In the genomic region with DNA sequence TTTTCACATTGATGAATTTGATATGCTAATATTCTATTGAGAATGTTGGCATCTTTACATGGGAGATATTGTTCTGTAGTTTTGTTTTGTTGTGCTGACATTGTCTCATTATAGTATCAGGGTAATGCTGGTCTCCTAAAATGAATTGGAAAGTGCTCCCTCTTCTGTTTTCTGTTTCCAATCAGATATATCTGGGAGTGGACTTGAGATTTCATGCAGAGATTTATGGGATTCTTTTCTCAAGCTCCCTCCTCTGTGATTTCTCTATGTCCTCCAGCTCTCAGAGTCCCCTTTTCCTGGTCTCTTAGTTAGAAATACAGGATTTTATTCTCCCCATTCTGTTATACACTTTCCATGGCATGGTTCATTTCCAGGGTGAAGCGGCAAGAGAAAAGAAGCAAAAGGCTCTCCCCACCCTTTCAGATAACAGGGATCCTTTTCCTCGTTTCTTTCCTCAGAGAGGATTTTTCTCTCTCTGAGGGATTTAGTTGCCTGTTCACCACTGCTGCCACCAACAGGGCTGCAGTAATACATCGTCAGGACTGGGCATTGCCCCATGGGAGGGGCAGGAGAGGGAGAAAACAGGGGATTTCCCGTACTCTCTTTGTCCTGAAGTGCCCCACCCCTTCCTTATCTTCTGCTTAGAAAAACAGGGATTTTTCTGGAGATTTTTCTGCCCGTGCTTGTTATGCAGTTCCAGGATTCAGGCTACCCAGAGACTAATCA, we compare ENCODE assay signal across 9 cellular contexts. TPM values are rescaled to one million over a fixed set of nuclear protein-coding genes. Genes with fewer than 3 reads are reported as not detected.
A peak's percentile ranks its signal among the peaks of the same experiment; 100 is the strongest.
DNase-seq lines count a peak whose midpoint lies in the region; ATAC-seq and TF ChIP-seq lines count a peak whose summit lies in the region.
"Had no signal": no experiment of that assay in that cellular context is flagged by ENCODE, and none has a peak within 500 bp of the region (broad histone marks: within the 10 kb centered on the region; RNA-seq: fewer than 3 reads in every experiment).

No MANE protein-coding gene starts in this region.

- DNase-seq in iPS-NIHi7 (ENCODE audit: extremely low spot score) (peak; percentile 83), testis (peak; percentile 63), uterus (no peak), NCI-H510A treated with DMSO at 0.1 percent for 48 hours (lab: John Stamatoyannopoulos, UW) (no peak)
- DNase-seq: naive B cell had no signal

- TF ChIP-seq POLR2A in testis (IDR thresholded peaks at IDR 0.05) (no peak), uterus (IDR thresholded peaks at IDR 0.05) (no peak)

- no peaks in the 10 kb centered on the region for H3K27me3 Mint-ChIP-seq in brain

- H3K9me3 ChIP-seq in HUES48 (ENCODE audit: control insufficient read depth, insufficient read depth, low read length) (no peaks in the 10 kb centered on the region), testis (no peaks in the 10 kb centered on the region), uterus (no peaks in the 10 kb centered on the region)

- H3K4me1 ChIP-seq in HUES48 (ENCODE audit: control insufficient read depth, insufficient read depth, low read length): peaks cover 12% of the 10 kb centered on the region
- H3K4me1 ChIP-seq in testis: no peaks in the 10 kb centered on the region
- H3K4me1 ChIP-seq in uterus: no peaks in the 10 kb centered on the region

- ATAC-seq in HG03565 (IDR thresholded peaks at IDR 0.05; ENCODE audit: unreplicated experiment) (no peak), HG02642 (IDR thresholded peaks at IDR 0.05; ENCODE audit: poor library complexity, unreplicated experiment) (no peak)

- 28 to 42% methylated on average over 5 of the region's 5 CpGs for WGBS in testis, 2 donors

- H3K4me3 ChIP-seq in HUES48 (ENCODE audit: low read depth, low read length) (0 out of 2 replicates have a peak overlapping the region, but pooled peaks have one; percentile 24), testis (no peak overlapping the region), uterus (no peak overlapping the region)

- H3K27ac Mint-ChIP-seq in brain: peak overlapping the region; percentile 46 to 92 (median 66)
- H3K27ac Mint-ChIP-seq: naive B cell had no signal

- H3K27ac ChIP-seq in HUES48 (ENCODE audit: low read depth, low read length) (peak overlapping the region; percentile 32), testis (no peak overlapping the region), uterus (peak overlapping the region in 1 of 2 donors; percentile 22)

- TF ChIP-seq CTCF in brain (conservative IDR thresholded peaks at IDR 0.05): peak; percentile 19 to 46
- TF ChIP-seq CTCF in testis (IDR thresholded peaks at IDR 0.05): no peak
- peak in 1 of 4 experiments; percentile 39 for TF ChIP-seq CTCF in uterus (IDR thresholded peaks at IDR 0.05)

- H3K36me3 Mint-ChIP-seq in brain: no peaks in the 10 kb centered on the region
- H3K36me3 Mint-ChIP-seq: naive B cell had no signal

- H3K36me3 ChIP-seq in HUES48 (ENCODE audit: control insufficient read depth, insufficient read depth, low read length) (no peaks in the 10 kb centered on the region), testis (ENCODE audit: low read depth, missing control alignments) (no peaks in the 10 kb centered on the region), uterus (no peaks in the 10 kb centered on the region)

- intact Hi-C loops in testis (cut with DNase I; ENCODE audit: low total_unique reads) (no loop called here), uterus (cut with DNase I; ENCODE audit: low total_unique reads) (no loop called here)

- H3K27me3 ChIP-seq in HUES48 (ENCODE audit: control insufficient read depth, insufficient read depth, low read length): no peaks in the 10 kb centered on the region
- no peaks in the 10 kb centered on the region for H3K27me3 ChIP-seq in testis
- H3K27me3 ChIP-seq in uterus: no peaks in the 10 kb centered on the region

- H3K4me1 Mint-ChIP-seq in brain: peaks cover 30% of the 10 kb centered on the region
- H3K4me1 Mint-ChIP-seq: naive B cell had no signal

- peak overlapping the region; percentile 27 for H3K9ac ChIP-seq in HUES48 (ENCODE audit: low read depth, low read length)

- H3K9me3 Mint-ChIP-seq in brain: peaks cover 0 to 13% (median 0%) of the 10 kb centered on the region in 5 experiments

- H3K4me3 Mint-ChIP-seq in brain: peak overlapping the region; percentile 14 to 56 (median 49)
- H3K4me3 Mint-ChIP-seq: naive B cell had no signal

RNA-seq across cellular contexts. Expression of gene STMND1, which starts 59.3 kb away (rescaled TPM):
- 4.0 TPM for polyA plus RNA-seq in brain (ENCODE audit: insufficient read depth, low read depth, low replicate concordance)
- total RNA-seq in testis: 10 to 100 TPM; 19.3 to 22.1 TPM
- polyA plus RNA-seq in testis (ENCODE audit: insufficient read depth, low read depth, low replicate concordance): 5.8 TPM
- total RNA-seq in uterus: 1 to 10 TPM in 1 of 4 donors, not detected in 3; 1.4 TPM

Comparison
In these comparisons a context has a peak if more than half of its experiments do, and no peak if none do; other contexts are left out.
1. CTCF ChIP-seq: peak in brain (2 of 2); none in testis (0 of 3).
2. DNase-seq: peak in iPS-NIHi7 (single experiment) and testis (single experiment); none in uterus (0 of 2) and NCI-H510A treated with DMSO at 0.1 percent for 48 hours (single experiment).
3. RNA of gene STMND1, which starts 59.3 kb away (total RNA-seq): 19.3 to 22.1 TPM in testis; 1.4 TPM in uterus; every median in the first group is over 4 times any median in the second.